ENCODE assay signal across 8 cellular contexts in the genomic region with DNA sequence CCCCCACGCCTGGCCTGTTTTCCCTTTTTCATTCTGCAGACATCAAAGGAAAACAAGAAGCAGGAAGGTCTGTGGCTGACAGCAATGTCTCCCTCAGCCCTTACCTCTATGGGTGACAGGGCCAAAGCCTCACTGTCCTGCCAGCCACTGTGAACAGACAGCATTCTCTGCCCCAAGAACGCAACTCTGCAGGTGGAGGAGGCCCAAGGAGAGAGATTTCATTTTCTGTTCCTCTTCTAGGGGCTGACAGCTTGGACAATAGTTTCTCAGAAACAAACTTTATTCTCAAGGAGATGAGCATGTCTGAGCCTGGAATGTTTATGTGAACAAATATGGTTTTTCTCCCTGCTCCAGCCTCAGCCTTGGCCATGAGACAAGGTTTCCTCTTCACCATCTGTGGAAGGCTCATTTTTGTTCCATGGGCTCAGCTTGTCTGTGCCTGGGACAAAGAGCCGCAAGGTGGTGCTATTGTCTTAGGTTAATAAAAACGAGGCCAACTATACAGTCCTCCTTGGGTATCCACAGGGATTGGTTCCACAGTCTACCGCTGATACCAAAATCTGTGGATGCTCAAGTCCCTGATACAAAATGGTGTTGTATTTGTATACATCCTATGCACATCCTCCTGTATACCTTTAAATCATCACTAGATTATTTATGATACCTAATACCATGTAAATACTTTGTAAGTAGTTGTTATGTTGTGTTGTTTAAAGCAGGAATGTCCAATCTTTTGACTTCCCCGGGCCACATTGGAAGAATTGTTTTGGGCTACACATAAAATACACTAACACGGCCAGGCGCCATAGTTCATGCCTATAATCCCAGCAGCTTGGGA. TPM values are rescaled to one million over a fixed set of nuclear protein-coding genes. Genes with fewer than 3 reads are reported as not detected.
DNase-seq lines count a peak whose midpoint lies in the region; ATAC-seq and TF ChIP-seq lines count a peak whose summit lies in the region.

No MANE protein-coding gene starts in this region.

- H3K4me2 ChIP-seq in fibroblast of lung (ENCODE audit: extremely low read depth, insufficient read depth, low read length) = no peak overlapping the region

- H3K36me3 ChIP-seq in fibroblast of lung (ENCODE audit: control insufficient read depth, insufficient read depth, low read length) = no peaks in the 10 kb centered on the region

- no peak overlapping the region for H3K4me3 Mint-ChIP-seq in activated CD4-positive, alpha-beta T cell treated with anti-CD3 and anti-CD28 coated beads, Interleukin-2, amount 10 ng/mL, durations not matched to agents 24 days and 14 days

- H4K20me1 ChIP-seq in fibroblast of lung (ENCODE audit: control insufficient read depth, extremely low read depth, insufficient read depth, low read length) = no peaks in the 10 kb centered on the region

- H3K27ac ChIP-seq in fibroblast of lung (ENCODE audit: insufficient read depth, low read length) = no peak overlapping the region

- intact Hi-C loops in activated CD4-positive, alpha-beta T cell treated with anti-CD3 and anti-CD28 coated beads, Interleukin-2, amount 10 ng/mL, durations not matched to agents 24 days and 14 days (cut with micrococcal nuclease) = loop anchor here (1.0 to 5.0 kb wide), 3 partner anchors 69 to 280 kb away; no protein-coding TSS in a partner anchor

- H3K4me1 Mint-ChIP-seq in activated CD4-positive, alpha-beta T cell treated with anti-CD3 and anti-CD28 coated beads, Interleukin-2, amount 10 ng/mL, durations not matched to agents 24 days and 14 days = peaks cover 3% of the 10 kb centered on the region

- no peaks in the 10 kb centered on the region for H3K27me3 ChIP-seq in fibroblast of lung (ENCODE audit: control insufficient read depth, insufficient read depth, low read length)

- ATAC-seq in GM18867 (IDR thresholded peaks at IDR 0.05; ENCODE audit: unreplicated experiment) (no peak), GM21786 (IDR thresholded peaks at IDR 0.05; ENCODE audit: unreplicated experiment) (no peak)

- no peak overlapping the region for H3K27ac Mint-ChIP-seq in activated CD4-positive, alpha-beta T cell treated with anti-CD3 and anti-CD28 coated beads, Interleukin-2, amount 10 ng/mL, durations not matched to agents 24 days and 14 days

- H3K9me3 ChIP-seq in fibroblast of lung (ENCODE audit: control insufficient read depth, insufficient read depth, low read depth, low read length) = no peaks in the 10 kb centered on the region

- TF ChIP-seq CTCF in GM13977 (IDR thresholded peaks at IDR 0.05; ENCODE audit: extremely low read depth, insufficient read depth, missing control alignments) (peak; percentile 77), fibroblast of lung (conservative IDR thresholded peaks at IDR 0.05 in 1 of 2, IDR thresholded peaks at IDR 0.05 in 1 of 2; ENCODE audit: low read depth in 1 of 2, low read length in 2 of 2) (peak; percentile 60 to 75)

- no peaks in the 10 kb centered on the region for H3K4me1 ChIP-seq in fibroblast of lung (ENCODE audit: control insufficient read depth, extremely low read depth, insufficient read depth, low read length)

- H3K27me3 Mint-ChIP-seq in activated CD4-positive, alpha-beta T cell treated with anti-CD3 and anti-CD28 coated beads, Interleukin-2, amount 10 ng/mL, durations not matched to agents 24 days and 14 days = peaks cover 6% of the 10 kb centered on the region

- no peaks in the 10 kb centered on the region for H3K79me2 ChIP-seq in fibroblast of lung (ENCODE audit: control insufficient read depth, insufficient read depth, low read length)

- no peak overlapping the region for H3K9ac ChIP-seq in fibroblast of lung (ENCODE audit: insufficient read depth, low read length)

- no peak overlapping the region for H3K4me3 ChIP-seq in fibroblast of lung (replicated peaks in 1 of 4; ENCODE audit: control extremely low read depth in 1 of 4, insufficient read depth in 1 of 4, low read depth in 3 of 4, low read length in 4 of 4)

- H2AFZ ChIP-seq in fibroblast of lung (ENCODE audit: low read length) = no peak overlapping the region

- DNase-seq in AG20443 (ENCODE audit: low spot score) = peak; percentile 82
- peak; percentile 61 for DNase-seq in GM13977 (ENCODE audit: low spot score)
- peak; percentile 62 for DNase-seq in NCI-H345 (lab: John Stamatoyannopoulos, UW)
- peak; percentile 82 for DNase-seq in activated CD4-positive, alpha-beta T cell treated with anti-CD3 and anti-CD28 coated beads, Interleukin-2, amount 10 ng/mL, durations not matched to agents 24 days and 14 days
- peak; percentile 35 to 67 for DNase-seq in fibroblast of lung (ENCODE audit: low read depth in 2 of 2)
- DNase-seq in non-pigmented ciliary epithelial cell (ENCODE audit: low read depth) = peak; percentile 9

- no peaks in the 10 kb centered on the region for H3K36me3 Mint-ChIP-seq in activated CD4-positive, alpha-beta T cell treated with anti-CD3 and anti-CD28 coated beads, Interleukin-2, amount 10 ng/mL, durations not matched to agents 24 days and 14 days (ENCODE audit: low read depth)

- no peaks in the 10 kb centered on the region for H3K9me3 Mint-ChIP-seq in activated CD4-positive, alpha-beta T cell treated with anti-CD3 and anti-CD28 coated beads, Interleukin-2, amount 10 ng/mL, durations not matched to agents 24 days and 14 days

- in situ Hi-C loops in GM13977 (cut with MboI; ENCODE audit: low pct_unique_long_range_greater_than_20kb, low sequenced_read_pairs, unreplicated experiment) = loop anchor here (25.0 kb wide), 1 partner anchor 106 kb away; no protein-coding TSS in a partner anchor

RNA-seq across cellular contexts. Expression of gene PIWIL3, which starts 5.8 kb away (rescaled TPM):
- not detected in 2 replicates for total RNA-seq in activated CD4-positive, alpha-beta T cell treated with anti-CD3 and anti-CD28 coated beads, Interleukin-2, amount 10 ng/mL, durations not matched to agents 24 days and 14 days
- not detected in 2 replicates for total RNA-seq in fibroblast of lung
- not detected in 2 replicates for polyA plus RNA-seq in fibroblast of lung
- polyA plus RNA-seq in fibroblast of lung (2012) = not detected in 2 replicates
- polyA minus RNA-seq in fibroblast of lung (ENCODE audit: low replicate concordance) = not detected in 2 replicates

RNA-seq across cellular contexts. Expression of gene SGSM1, which starts 37.3 kb away (rescaled TPM):
- 0.14 and 0.19 TPM in 2 replicates for total RNA-seq in activated CD4-positive, alpha-beta T cell treated with anti-CD3 and anti-CD28 coated beads, Interleukin-2, amount 10 ng/mL, durations not matched to agents 24 days and 14 days
- total RNA-seq in fibroblast of lung = under 0.01 TPM in 1 of 2 replicates, not detected in the other
- polyA plus RNA-seq in fibroblast of lung = not detected in 2 replicates
- polyA plus RNA-seq in fibroblast of lung (2012) = not detected in 2 replicates
- 0.11 TPM in 1 of 2 replicates, not detected in the other for polyA minus RNA-seq in fibroblast of lung (ENCODE audit: low replicate concordance)

Comparison
In these comparisons a context has a peak if more than half of its experiments do, and no peak if none do; other contexts are left out.
1. DNase-seq: peak in every context shown above with its lines; median percentile 82 in AG20443; 82 in activated CD4-positive, alpha-beta T cell treated with anti-CD3 and anti-CD28 coated beads, Interleukin-2, amount 10 ng/mL, durations not matched to agents 24 days and 14 days; 62 in NCI-H345; 61 in GM13977; 51 in fibroblast of lung; 9 in non-pigmented ciliary epithelial cell.